ENCODE assay signal across 10 cellular contexts in genomic region chr3:155859859-155860258, GRCh38. TPM values are rescaled to one million over a fixed set of nuclear protein-coding genes. Genes with fewer than 3 reads are reported as not detected.
DNase-seq lines count a peak whose midpoint lies in the region; ATAC-seq and TF ChIP-seq lines count a peak whose summit lies in the region.
"Had no signal": no experiment of that assay in that cellular context is flagged by ENCODE, and none has a peak within 500 bp of the region (broad histone marks: within the 10 kb centered on the region; RNA-seq: fewer than 3 reads in every experiment).

No MANE protein-coding gene starts in this region.

- no peak overlapping the region for H3K23ac ChIP-seq in mesenchymal stem cell (ENCODE audit: low read length in 2 of 2)

- no peak overlapping the region for H3K18ac ChIP-seq in mesenchymal stem cell (ENCODE audit: low read depth in 1 of 2, low read length in 2 of 2)

- ATAC-seq in HG02938 (IDR thresholded peaks at IDR 0.05; ENCODE audit: unreplicated experiment) = peak; percentile 50
- ATAC-seq in SK-N-SH treated with all-trans-retinoic acid at 6 μM for 48 hours = peak; percentile 88
- no peak for ATAC-seq in CD4-positive, alpha-beta T cell (ENCODE audit: poor library complexity)
- no peak for ATAC-seq in HG02763 (IDR thresholded peaks at IDR 0.05; ENCODE audit: unreplicated experiment)
- no peak for ATAC-seq in GM19324 (IDR thresholded peaks at IDR 0.05; ENCODE audit: low FRiP score, unreplicated experiment)

- peaks cover 3% of the 10 kb centered on the region for H3K4me1 Mint-ChIP-seq in CD4-positive, alpha-beta T cell (ENCODE audit: low read depth)

- H3K4ac ChIP-seq in mesenchymal stem cell (ENCODE audit: low read depth in 1 of 2, low read length in 2 of 2) = no peak overlapping the region

- peak; percentile 20 for TF ChIP-seq CTCF in GM13976 (IDR thresholded peaks at IDR 0.05; ENCODE audit: borderline replicate concordance, control extremely low read depth, extremely low read depth, insufficient read depth, missing control alignments)
- no peak for TF ChIP-seq CTCF in CD4-positive, alpha-beta T cell (IDR thresholded peaks at IDR 0.05)

- H2BK15ac ChIP-seq in mesenchymal stem cell (ENCODE audit: low read depth, poor library complexity, severe bottlenecking) = no peak overlapping the region

- H2AFZ ChIP-seq in mesenchymal stem cell (ENCODE audit: low read depth, low read length) = no peak overlapping the region

- no peak overlapping the region for H3K14ac ChIP-seq in mesenchymal stem cell (ENCODE audit: low read length in 2 of 2)

- H3K9ac ChIP-seq in mesenchymal stem cell (ENCODE audit: low read length) = peak overlapping the region; percentile 61

- peak overlapping the region in 1 of 2 experiments; percentile 25 for H3K4me3 ChIP-seq in mesenchymal stem cell (ENCODE audit: insufficient read depth in 1 of 2, low read depth in 1 of 2, low read length in 2 of 2)

- no peak overlapping the region for H3K4me2 ChIP-seq in mesenchymal stem cell (ENCODE audit: low read length, poor library complexity, severe bottlenecking)

- H3K27ac Mint-ChIP-seq in CD4-positive, alpha-beta T cell = no peak overlapping the region
- H3K27ac Mint-ChIP-seq: stimulated activated naive CD8-positive, alpha-beta T cell treated with anti-CD3 and anti-CD28 coated beads, Interleukin-15, Interleukin-2, amounts not matched to agents 100 ng/mL and 50 ng/mL, for 24 hours had no signal

- in situ Hi-C loops in GM13976 (cut with MboI; ENCODE audit: low sequenced_read_pairs, unreplicated experiment) = no loop called here

- no peak overlapping the region for H2BK5ac ChIP-seq in mesenchymal stem cell (ENCODE audit: low read depth, low read length, poor library complexity, severe bottlenecking)

- no peaks in the 10 kb centered on the region for H3K27me3 ChIP-seq in mesenchymal stem cell (ENCODE audit: control insufficient read depth in 1 of 2, insufficient read depth in 1 of 2, low read length in 2 of 2)
- no peaks in the 10 kb centered on the region for H3K27me3 ChIP-seq in CD4-positive, alpha-beta T cell (ENCODE audit: control insufficient read depth, insufficient read depth, low read length)

- H2BK12ac ChIP-seq in mesenchymal stem cell (ENCODE audit: low read length in 2 of 2) = no peak overlapping the region

- H3K4me3 Mint-ChIP-seq in CD4-positive, alpha-beta T cell = no peak overlapping the region
- H3K4me3 Mint-ChIP-seq: stimulated activated naive CD8-positive, alpha-beta T cell treated with anti-CD3 and anti-CD28 coated beads, Interleukin-15, Interleukin-2, amounts not matched to agents 100 ng/mL and 50 ng/mL, for 24 hours had no signal

- no peak overlapping the region for H2AK5ac ChIP-seq in mesenchymal stem cell (ENCODE audit: low read length, severe bottlenecking)

- no peak overlapping the region for H4K91ac ChIP-seq in mesenchymal stem cell (ENCODE audit: low read length)

- POLR2A ChIA-PET in CD4-positive, alpha-beta T cell (lab: Charles Lee) = no interaction called here

- CTCF ChIA-PET in CD4-positive, alpha-beta T cell (lab: Charles Lee) = no interaction called here

- 54% methylated on average over 2 of the region's 2 CpGs for WGBS in mesenchymal stem cell

- no peaks in the 10 kb centered on the region for H3K27me3 Mint-ChIP-seq in CD4-positive, alpha-beta T cell
- H3K27me3 Mint-ChIP-seq: stimulated activated naive CD8-positive, alpha-beta T cell treated with anti-CD3 and anti-CD28 coated beads, Interleukin-15, Interleukin-2, amounts not matched to agents 100 ng/mL and 50 ng/mL, for 24 hours had no signal

- H4K8ac ChIP-seq in mesenchymal stem cell (ENCODE audit: low read length) = no peak overlapping the region

- H3K27ac ChIP-seq in mesenchymal stem cell (ENCODE audit: low read length, poor library complexity, severe bottlenecking) = no peak overlapping the region
- H3K27ac ChIP-seq in CD4-positive, alpha-beta T cell (ENCODE audit: low read depth, low read length) = no peak overlapping the region

- H3K9me3 ChIP-seq in mesenchymal stem cell (ENCODE audit: control insufficient read depth, low read length) = no peaks in the 10 kb centered on the region
- H3K9me3 ChIP-seq in CD4-positive, alpha-beta T cell (ENCODE audit: control insufficient read depth, low read length) = no peaks in the 10 kb centered on the region

- H3K4me1 ChIP-seq in mesenchymal stem cell (ENCODE audit: control insufficient read depth, insufficient read depth, low read depth, low read length) = peaks cover 2% of the 10 kb centered on the region

- no peaks in the 10 kb centered on the region for H3K36me3 ChIP-seq in mesenchymal stem cell (ENCODE audit: control insufficient read depth in 1 of 2, insufficient read depth in 2 of 2, low read depth in 1 of 2, low read length in 2 of 2)

- H2BK120ac ChIP-seq in mesenchymal stem cell (ENCODE audit: low read depth, low read length) = no peak overlapping the region

- intact Hi-C loops in CD4-positive, alpha-beta T cell (cut with DNase I, micrococcal nuclease) = loop anchor here in 1 of 2 experiments (5.0 to 10.0 kb wide), 5 partner anchors 108 to 812 kb away; partner anchors contain the start of genes SSR3 and TIPARP

- peaks cover under 1% of the 10 kb centered on the region for H3K36me3 Mint-ChIP-seq in CD4-positive, alpha-beta T cell (ENCODE audit: low read depth)

- DNase-seq in GM13976 (ENCODE audit: low spot score) (peak; percentile 49), mesenchymal stem cell (peak; percentile 22), NCI-H1436 treated with DMSO at 0.1 percent for 48 hours (lab: John Stamatoyannopoulos, UW) (no peak)
- no peak for DNase-seq in CD4-positive, alpha-beta T cell
- DNase-seq: NCI-H526 treated with DMSO at 0.1 percent for 48 hours had no signal

- peaks cover 1% of the 10 kb centered on the region for H3K9me3 Mint-ChIP-seq in CD4-positive, alpha-beta T cell

- H3K79me1 ChIP-seq in mesenchymal stem cell (replicated peaks; ENCODE audit: low read length, poor library complexity, severe bottlenecking) = no peaks in the 10 kb centered on the region

TF ChIP-seq in SK-N-SH treated with all-trans-retinoic acid at 6 μM for 48 hours, 23 proteins besides CTCF, POLR2A, EP300 and RAD21:
- TF ChIP-seq ESRRG (CRISPR knock-in tag; IDR thresholded peaks at IDR 0.05) = no peak

RNA-seq across cellular contexts. Expression of gene SLC33A1, which starts 5.6 kb away (rescaled TPM):
- 21.6 TPM for polyA plus RNA-seq in mesenchymal stem cell (2013, experiment 1 of 2)
- 24.3 TPM for polyA plus RNA-seq in mesenchymal stem cell (2013, experiment 2 of 2)
- total RNA-seq in CD4-positive, alpha-beta T cell = 10 to 100 TPM; 14.6 to 16.4 TPM

RNA-seq across cellular contexts. Expression of gene GMPS, which starts 10.6 kb away (rescaled TPM):
- 48.7 TPM for polyA plus RNA-seq in mesenchymal stem cell (2013, experiment 1 of 2)
- polyA plus RNA-seq in mesenchymal stem cell (2013, experiment 2 of 2) = 51.5 TPM
- 10 to 100 TPM; 34.1 to 34.3 TPM for total RNA-seq in CD4-positive, alpha-beta T cell

RNA-seq across cellular contexts. Expression of gene C3orf33, which starts 53.8 kb away (rescaled TPM):
- polyA plus RNA-seq in mesenchymal stem cell (2013, experiment 1 of 2) = 2.5 TPM
- 2.8 TPM for polyA plus RNA-seq in mesenchymal stem cell (2013, experiment 2 of 2)
- 1 to 10 TPM; 2.4 to 2.6 TPM for total RNA-seq in CD4-positive, alpha-beta T cell

Comparison
In these comparisons a context has a peak if more than half of its experiments do, and no peak if none do; other contexts are left out.
1. DNase-seq: peak in GM13976 (single experiment) and mesenchymal stem cell (single experiment); none in NCI-H1436 treated with DMSO at 0.1 percent for 48 hours (single experiment) and CD4-positive, alpha-beta T cell (0 of 10).
2. ATAC-seq: peak in HG02938 (single experiment) and SK-N-SH treated with all-trans-retinoic acid at 6 μM for 48 hours (single experiment); none in CD4-positive, alpha-beta T cell (single experiment), HG02763 (single experiment) and GM19324 (single experiment).